ENCODE assay signal across 26 cellular contexts in genomic region chr3:65226287-65226686, GRCh38.
"Had no signal": no experiment of that assay in that cellular context is flagged by ENCODE, and none has a peak within 500 bp of the region (broad histone marks: within the 10 kb centered on the region; RNA-seq: fewer than 3 reads in every experiment).

No MANE protein-coding gene starts in this region.

- FAIRE-seq: colon, frontal cortex had no signal

- H3K27me3 ChIP-seq: colonic mucosa, esophagus muscularis mucosa, esophagus squamous epithelium, foreskin keratinocyte, gastrocnemius medialis, gastroesophageal sphincter, heart left ventricle, heart right ventricle had no signal

- ATAC-seq: effector memory CD8-positive, alpha-beta T cell; esophagus mucosa; foreskin keratinocyte; gastrocnemius medialis; gastroesophageal sphincter; heart left ventricle; heart right ventricle had no signal

- H3K9me3 ChIP-seq: colonic mucosa, esophagus muscularis mucosa, esophagus squamous epithelium, gastrocnemius medialis, gastroesophageal sphincter had no signal

- H3K36me3 ChIP-seq: colonic mucosa, esophagus muscularis mucosa, esophagus squamous epithelium, gastrocnemius medialis, gastroesophageal sphincter, heart left ventricle, heart right ventricle had no signal

- DNase-seq: colonic mucosa; cortex of kidney; dermis blood vessel endothelial cell; dorsolateral prefrontal cortex; effector CD4-positive, alpha-beta T cell; effector CD8-positive, alpha-beta T cell; effector memory CD4-positive, alpha-beta T cell; effector memory CD8-positive, alpha-beta T cell; endodermal cell; erythroblast; esophagus squamous epithelium; foreskin fibroblast; foreskin keratinocyte; foreskin melanocyte; gastrocnemius medialis; glutamatergic neuron; head of caudate nucleus; heart left ventricle; heart right ventricle had no signal

- H3K4me1 ChIP-seq: colonic mucosa, esophagus muscularis mucosa, esophagus squamous epithelium, foreskin keratinocyte, gastrocnemius medialis, gastroesophageal sphincter, heart right ventricle had no signal

- H3K4me3 ChIP-seq: colonic mucosa, coronary artery, dorsolateral prefrontal cortex, esophagus muscularis mucosa, esophagus squamous epithelium, gastrocnemius medialis, gastroesophageal sphincter, heart left ventricle, heart right ventricle had no signal

- H3K27ac ChIP-seq: colonic mucosa, coronary artery, dorsolateral prefrontal cortex, epithelial cell of prostate, esophagus muscularis mucosa, esophagus squamous epithelium, foreskin keratinocyte, gastrocnemius medialis, gastroesophageal sphincter, heart left ventricle, heart right ventricle had no signal
